Comparison of ENCODE assay signal across 12 cellular contexts in genomic region chr17:40178660-40179059, GRCh38. TPM values are rescaled to one million over a fixed set of nuclear protein-coding genes. Genes with fewer than 3 reads are reported as not detected.
DNase-seq lines count a peak whose midpoint lies in the region; ATAC-seq and TF ChIP-seq lines count a peak whose summit lies in the region.
"Had no signal": no experiment of that assay in that cellular context is flagged by ENCODE, and none has a peak within 500 bp of the region (broad histone marks: within the 10 kb centered on the region; RNA-seq: fewer than 3 reads in every experiment).

No MANE protein-coding gene starts in this region.

- H3K36me3 ChIP-seq in A673 (ENCODE audit: insufficient read depth, low read length, poor library complexity, severe bottlenecking): no peaks in the 10 kb centered on the region
- no peaks in the 10 kb centered on the region for H3K36me3 ChIP-seq in breast epithelium
- peaks cover 8 to 11% of the 10 kb centered on the region in 2 donors for H3K36me3 ChIP-seq in muscle layer of duodenum (ENCODE audit: control insufficient read depth in 1 of 2, insufficient read depth in 2 of 2, low read length in 2 of 2)

- CTCF ChIA-PET in A673 (lab: Charles Lee): interaction anchor here (0.5 to 0.6 kb wide), 3 partner anchors 38 to 507 kb away, joined by 4 to 7 read pairs (median 4); partner anchors contain the start of gene CASC3

- H3K27me3 ChIP-seq in A673 (replicated peaks; ENCODE audit: insufficient read depth, low read depth, low read length, poor library complexity) (no peaks in the 10 kb centered on the region), breast epithelium (no peaks in the 10 kb centered on the region), muscle layer of duodenum (ENCODE audit: low read depth, low read length) (no peaks in the 10 kb centered on the region)
- H3K27me3 ChIP-seq: BE2C, tibial artery had no signal

- H3K4me3 ChIP-seq in A673 (ENCODE audit: low read depth, low read length, poor library complexity, severe bottlenecking) (peak overlapping the region; percentile 55), breast epithelium (peak overlapping the region in 2 of 3 donors; percentile 64 to 68), muscle layer of duodenum (ENCODE audit: low read depth in 1 of 2, low read length in 2 of 2) (no peak overlapping the region)

- H3K4me1 Mint-ChIP-seq in HFFc6 (ENCODE audit: low read depth): peaks cover 20% of the 10 kb centered on the region

- H3K9me3 Mint-ChIP-seq in HFFc6: no peaks in the 10 kb centered on the region

- no peak for ATAC-seq in GM18505 (IDR thresholded peaks at IDR 0.05; ENCODE audit: unreplicated experiment)

- no peak overlapping the region for H3K27ac ChIP-seq in A673 (ENCODE audit: low read depth, low read length, poor library complexity, severe bottlenecking)
- peak overlapping the region in 1 of 2 donors; percentile 0 for H3K27ac ChIP-seq in breast epithelium
- H3K27ac ChIP-seq in muscle layer of duodenum (ENCODE audit: low read length): peak overlapping the region; percentile 75
- H3K27ac ChIP-seq: tibial artery had no signal

- intact Hi-C loops in A673 (cut with micrococcal nuclease; ENCODE audit: unreplicated experiment) (no loop called here), breast epithelium (cut with DNase I; ENCODE audit: low total_unique reads) (loop anchor here (10.0 kb wide), 1 partner anchor 124 kb away; the partner anchor contains the start of gene MED24), posterior vena cava (cut with DNase I) (loop anchor here in 1 of 2 donors (10.0 kb wide), 1 partner anchor 164 kb away; the partner anchor contains the start of gene CSF3)

- TF ChIP-seq POLR2A in breast epithelium (IDR thresholded peaks at IDR 0.05) (no peak), GM18505 (IDR thresholded peaks at IDR 0.05; ENCODE audit: borderline replicate concordance, extremely low read depth, insufficient read depth, insufficient read length) (no peak)

- H3K27me3 Mint-ChIP-seq in HFFc6 (ENCODE audit: insufficient read depth): peaks cover 7% of the 10 kb centered on the region; the same call in 1 of the 2 replicates

- H3K4me1 ChIP-seq in A673 (ENCODE audit: insufficient read depth, low read length, poor library complexity, severe bottlenecking) (peaks cover 13% of the 10 kb centered on the region), breast epithelium (peaks cover 0 to 5% of the 10 kb centered on the region in 2 donors), muscle layer of duodenum (ENCODE audit: control insufficient read depth in 1 of 2, insufficient read depth in 2 of 2, low read length in 2 of 2) (peaks cover 4 to 9% of the 10 kb centered on the region in 2 donors)

- POLR2A ChIA-PET in A673 (lab: Charles Lee; ENCODE audit: low non-redundant PET): interaction anchor here (0.7 kb wide), 3 partner anchors 15 to 634 kb away, joined by 5 to 10 read pairs (median 8); no protein-coding TSS in a partner anchor

- BruUV-seq in A673 (replicated peaks; lab: Mats Ljungman, UMichigan): no TSS peak

- no peak overlapping the region for H3K4me3 Mint-ChIP-seq in HFFc6

- peaks cover 13% of the 10 kb centered on the region for H3K36me3 Mint-ChIP-seq in HFFc6 (ENCODE audit: low read depth)

- H3K9me3 ChIP-seq in A673 (ENCODE audit: low read depth, low read length, poor library complexity, severe bottlenecking) (no peaks in the 10 kb centered on the region), breast epithelium (no peaks in the 10 kb centered on the region), muscle layer of duodenum (ENCODE audit: control insufficient read depth in 1 of 2, low read length in 2 of 2) (no peaks in the 10 kb centered on the region)
- H3K9me3 ChIP-seq: BE2C, tibial artery had no signal

- peak overlapping the region; percentile 26; the same call in 1 of the 2 replicates for H3K27ac Mint-ChIP-seq in HFFc6

- TF ChIP-seq CTCF in A673 (conservative IDR thresholded peaks at IDR 0.05; ENCODE audit: low read depth, low read length) (no peak), HFFc6 (IDR thresholded peaks at IDR 0.05) (no peak), breast epithelium (IDR thresholded peaks at IDR 0.05) (no peak)

- DNase-seq in A673 (ENCODE audit: low spot score) (no peak), HFFc6 (no peak), breast epithelium (ENCODE audit: low spot score in 2 of 2) (no peak), cerebellum (ENCODE audit: low spot score) (no peak), NCI-H526 treated with DMSO at 0.1 percent for 48 hours (lab: John Stamatoyannopoulos, UW) (no peak), posterior vena cava (ENCODE audit: low spot score) (no peak)
- DNase-seq: BE2C; occipital lobe; stimulated activated CD4-positive, alpha-beta T cell treated with anti-CD3 and anti-CD28 coated beads, Interleukin-4, amount 100 ng/mL, for 4 hours; tibial artery had no signal

RNA-seq across cellular contexts. Expression of gene RAPGEFL1, which starts 1.4 kb away (rescaled TPM):
- total RNA-seq in A673 (2021): 11.4 and 11.9 TPM in 2 replicates
- total RNA-seq in HFFc6 (2021; fragmentation: NEBNext Ultra II Directional; extraction: Animal tissue kit (Norgen Biotek cat#: 25700)): 1 to 10 TPM; 1.5 to 2.2 (median 1.8) TPM
- 10 to 100 TPM in 1 of 3 donors, 1 to 10 TPM in 2; 3.2 to 10.8 (median 5.0) TPM for total RNA-seq in breast epithelium
- 15.3 TPM for total RNA-seq in cerebellum
- total RNA-seq in posterior vena cava: 1 to 10 TPM; 4.5 to 5.2 TPM

RNA-seq across cellular contexts. Expression of gene CASC3, which starts 38.3 kb away (rescaled TPM):
- total RNA-seq in A673 (2021) (65.1 and 66.5 TPM in 2 replicates), breast epithelium (10 to 100 TPM; 57.4 to 67.0 (median 65.1) TPM), cerebellum (58.4 TPM), posterior vena cava (100 to 1,000 TPM in 1 of 2 donors, 10 to 100 TPM in 1; 99.2 to 103 TPM)
- total RNA-seq in HFFc6 (2021; fragmentation: NEBNext Ultra II Directional; extraction: Animal tissue kit (Norgen Biotek cat#: 25700)): 10 to 100 TPM; 49.5 to 67.7 (median 62.0) TPM

RNA-seq across cellular contexts. Expression of gene WIPF2, which starts 40.4 kb away (rescaled TPM):
- 16.3 and 17.2 TPM in 2 replicates for total RNA-seq in A673 (2021)
- total RNA-seq in HFFc6 (2021; fragmentation: NEBNext Ultra II Directional; extraction: Animal tissue kit (Norgen Biotek cat#: 25700)): 10 to 100 TPM; 24.8 to 33.5 (median 29.8) TPM
- 10 to 100 TPM in 2 of 3 donors, 1 to 10 TPM in 1; 8.2 to 12.9 (median 10.8) TPM for total RNA-seq in breast epithelium
- 14.3 TPM for total RNA-seq in cerebellum
- total RNA-seq in posterior vena cava: 10 to 100 TPM; 24.8 to 28.9 TPM

RNA-seq across cellular contexts. Expression of gene MSL1, which starts 56.9 kb away (rescaled TPM):
- 56.9 and 59.9 TPM in 2 replicates for total RNA-seq in A673 (2021)
- total RNA-seq in HFFc6 (2021; fragmentation: NEBNext Ultra II Directional; extraction: Animal tissue kit (Norgen Biotek cat#: 25700)): 10 to 100 TPM; 61.2 to 67.8 (median 65.5) TPM
- total RNA-seq in breast epithelium: 10 to 100 TPM; 49.3 to 79.3 (median 78.2) TPM
- total RNA-seq in cerebellum: 84.8 TPM
- 10 to 100 TPM; 66.7 to 68.8 TPM for total RNA-seq in posterior vena cava

Comparison
In these comparisons a context has a peak if more than half of its experiments do, and no peak if none do; other contexts are left out.
1. H3K4me3 ChIP-seq: peak in A673 (single experiment) and breast epithelium (2 of 3); none in muscle layer of duodenum (0 of 2).